1 cellular context compared by ENCODE assay signal in genomic region chr2:96685592-96686459, GRCh38.
A peak's percentile ranks its signal among the peaks of the same experiment; 100 is the strongest.
TF ChIP-seq lines count a peak whose summit lies in the region.

No MANE protein-coding gene starts in this region.

TF ChIP-seq in HepG2, 621 proteins besides CTCF, POLR2A, EP300 and RAD21 (continued from another document and continues in another):
- TF ChIP-seq ZBTB4 (CRISPR knock-in tag; IDR thresholded peaks at IDR 0.05; ENCODE audit: borderline replicate concordance) (peak; percentile 29; the same call in 1 of the 2 replicates), ZBTB40 (IDR thresholded peaks at IDR 0.05) (no peak), ZBTB40 (CRISPR knock-in tag; IDR thresholded peaks at IDR 0.05) (no peak), PAWR (CRISPR knock-in tag; IDR thresholded peaks at IDR 0.05; ENCODE audit: borderline replicate concordance) (no peak), NCOA1 (CRISPR knock-in tag; IDR thresholded peaks at IDR 0.05) (peak; percentile 60; the same call in 1 of the 2 replicates), SYNCRIP (IDR thresholded peaks at IDR 0.05; ENCODE audit: insufficient read depth, low read depth, low read length) (no peak), MIER2 (CRISPR knock-in tag; IDR thresholded peaks at IDR 0.05) (no peak), STAG1 (CRISPR knock-in tag; IDR thresholded peaks at IDR 0.05) (peak; percentile 65), ZNF12 (CRISPR knock-in tag; IDR thresholded peaks at IDR 0.05) (no peak), RERE (CRISPR knock-in tag; IDR thresholded peaks at IDR 0.05; ENCODE audit: low read depth) (no peak), ZNF337 (CRISPR knock-in tag; IDR thresholded peaks at IDR 0.05; ENCODE audit: borderline replicate concordance, low read depth) (no peak), ZNF562 (CRISPR knock-in tag; IDR thresholded peaks at IDR 0.05; ENCODE audit: borderline replicate concordance) (no peak), ARID3A (IDR thresholded peaks at IDR 0.05; ENCODE audit: low read depth, low read length) (no peak), MTF1 (CRISPR knock-in tag; IDR thresholded peaks at IDR 0.05) (no peak), SNAPC4 (CRISPR knock-in tag; IDR thresholded peaks at IDR 0.05) (no peak), KDM1A (CRISPR knock-in tag; IDR thresholded peaks at IDR 0.05) (peak; percentile 15; the same call in 1 of the 2 replicates), ZNF414 (CRISPR knock-in tag; IDR thresholded peaks at IDR 0.05) (no peak; the same call in 1 of the 2 replicates), U2AF1 (optimal IDR thresholded peaks at IDR 0.05; ENCODE audit: low read depth, low read length) (no peak), THYN1 (CRISPR knock-in tag; IDR thresholded peaks at IDR 0.05; ENCODE audit: borderline replicate concordance, low read depth) (no peak), GTF3A (CRISPR knock-in tag; conservative IDR thresholded peaks at IDR 0.05) (no peak), ZFP41 (CRISPR knock-in tag; IDR thresholded peaks at IDR 0.05; ENCODE audit: borderline replicate concordance) (no peak)
